Comparison of ENCODE assay signal across 15 cellular contexts in the genomic region with DNA sequence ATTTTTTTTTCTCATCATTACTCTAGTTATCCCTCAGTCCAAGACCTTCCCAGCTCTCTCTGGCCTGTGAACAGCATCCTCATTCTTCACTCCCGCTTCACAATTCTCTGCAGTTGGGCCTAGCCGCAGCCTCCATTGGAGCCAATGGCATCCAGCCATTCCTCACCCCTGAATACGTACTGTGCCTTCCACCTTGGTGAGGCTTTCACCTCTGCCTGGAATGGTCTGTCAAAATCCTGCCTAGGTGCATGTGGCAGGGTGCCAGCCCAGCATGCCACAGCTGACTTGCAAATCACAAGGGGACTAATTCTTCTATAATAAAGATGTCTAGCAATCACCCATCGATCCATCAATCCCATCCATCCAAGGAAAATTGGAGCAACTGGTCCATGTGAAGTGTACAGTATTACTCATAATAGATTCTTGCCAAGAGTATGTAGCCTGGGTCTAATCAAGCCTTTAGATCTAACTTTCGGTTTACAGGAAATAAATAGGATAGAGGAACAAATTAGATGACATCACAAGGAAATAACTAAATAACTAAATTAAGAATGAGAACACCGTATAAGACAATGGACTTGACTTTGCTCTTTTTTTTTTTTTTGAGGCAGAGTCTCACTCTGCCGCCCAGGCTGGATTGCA. TPM values are rescaled to one million over a fixed set of nuclear protein-coding genes. Genes with fewer than 3 reads are reported as not detected.
A peak's percentile ranks its signal among the peaks of the same experiment; 100 is the strongest.
DNase-seq lines count a peak whose midpoint lies in the region; ATAC-seq and TF ChIP-seq lines count a peak whose summit lies in the region.
"Had no signal": no experiment of that assay in that cellular context is flagged by ENCODE, and none has a peak within 500 bp of the region (broad histone marks: within the 10 kb centered on the region; RNA-seq: fewer than 3 reads in every experiment).

No MANE protein-coding gene starts in this region.

- TF ChIP-seq EP300 in upper lobe of left lung (IDR thresholded peaks at IDR 0.05), result peak in 1 of 4 donors; percentile 68

- H3K36me3 Mint-ChIP-seq in activated T-helper 17 cell treated with anti-CD3 and anti-CD28 coated beads, Interleukin-2, amount 50 U/mL, for 72 hours (ENCODE audit: low read depth), result no peaks in the 10 kb centered on the region
- H3K36me3 Mint-ChIP-seq in endodermal cell (ENCODE audit: low read depth), result no peaks in the 10 kb centered on the region

- H3K36me3 ChIP-seq in heart right ventricle, result no peaks in the 10 kb centered on the region
- H3K36me3 ChIP-seq in upper lobe of left lung, result no peaks in the 10 kb centered on the region
- H3K36me3 ChIP-seq in endodermal cell (ENCODE audit: control insufficient read depth, insufficient read depth, low read length), result no peaks in the 10 kb centered on the region
- H3K36me3 ChIP-seq: cardiac muscle cell, HAP-1, ovary had no signal

- intact Hi-C loops in heart right ventricle (cut with DNase I), result loop anchor here in 1 of 10 donors (5.0 kb wide), 1 partner anchor 35 kb away; no protein-coding TSS in a partner anchor
- intact Hi-C loops in right cardiac atrium (cut with DNase I), result no loop called here

- no peak for TF ChIP-seq CTCF in heart right ventricle (IDR thresholded peaks at IDR 0.05)
- TF ChIP-seq CTCF in foreskin keratinocyte (conservative IDR thresholded peaks at IDR 0.05), result no peak
- no peak for TF ChIP-seq CTCF in upper lobe of left lung (IDR thresholded peaks at IDR 0.05)
- TF ChIP-seq CTCF in endodermal cell (conservative IDR thresholded peaks at IDR 0.05), result no peak

- H3K4me3 ChIP-seq in heart right ventricle, result no peak overlapping the region
- no peak overlapping the region for H3K4me3 ChIP-seq in right cardiac atrium (ENCODE audit: low read length)
- H3K4me3 ChIP-seq in upper lobe of left lung, result no peak overlapping the region
- H3K4me3 ChIP-seq in endodermal cell (ENCODE audit: low read length), result no peak overlapping the region
- H3K4me3 ChIP-seq: cardiac muscle cell, HAP-1, ovary had no signal

- H3K4me3 Mint-ChIP-seq in activated T-helper 17 cell treated with anti-CD3 and anti-CD28 coated beads, Interleukin-2, amount 50 U/mL, for 72 hours, result no peak overlapping the region
- H3K4me3 Mint-ChIP-seq in endodermal cell, result no peak overlapping the region
- H3K4me3 Mint-ChIP-seq: activated CD4-positive, alpha-beta memory T cell treated with anti-CD3 and anti-CD28 coated beads, Interleukin-2, amount 10 ng/mL, durations not matched to agents 7 days and 5 days had no signal

- TF ChIP-seq POLR2A in upper lobe of left lung (IDR thresholded peaks at IDR 0.05), result no peak

- DNase-seq in heart right ventricle, result no peak
- DNase-seq in right cardiac atrium, result no peak
- DNase-seq in foreskin keratinocyte, result peak; percentile 38 to 68
- no peak for DNase-seq in upper lobe of left lung
- no peak for DNase-seq in COLO668 (lab: John Stamatoyannopoulos, UW; ENCODE audit: unreplicated experiment)
- no peak for DNase-seq in endodermal cell
- DNase-seq in stimulated activated CD4-positive, alpha-beta T cell treated with anti-CD3 and anti-CD28 coated beads, Interleukin-4, amount 100 ng/mL, for 24 hours, result no peak
- DNase-seq: activated CD4-positive, alpha-beta memory T cell treated with anti-CD3 and anti-CD28 coated beads, Interleukin-2, amount 10 ng/mL, durations not matched to agents 7 days and 5 days; NCI-H2171 treated with DMSO at 0.1 percent for 48 hours; ovary; T-helper 9 cell had no signal

- H3K27ac ChIP-seq in heart right ventricle, result peak overlapping the region in 9 of 10 donors; percentile 25 to 80 (median 46)
- H3K27ac ChIP-seq in right cardiac atrium (ENCODE audit: low read length), result no peak overlapping the region
- no peak overlapping the region for H3K27ac ChIP-seq in foreskin keratinocyte
- peak overlapping the region; percentile 32 to 66 (median 36) for H3K27ac ChIP-seq in upper lobe of left lung
- H3K27ac ChIP-seq in endodermal cell (ENCODE audit: low read depth, low read length), result no peak overlapping the region
- H3K27ac ChIP-seq: cardiac muscle cell, ovary had no signal

- 60 to 75% methylated on average over 7 of the region's 7 CpGs for WGBS in heart right ventricle, 2 donors
- WGBS in right cardiac atrium, result 65% methylated on average over 7 of the region's 7 CpGs
- 66 to 67% methylated on average over 7 of the region's 7 CpGs for whole genome bisulfite sequencing in upper lobe of left lung, 2 donors
- 90 to 97% methylated on average over 6 to 7 of the region's 7 CpGs for WGBS in endodermal cell (ENCODE audit: insufficient coverage in 1 of 2, insufficient read length in 1 of 2), 2 experiments

- H3K9me3 ChIP-seq in heart right ventricle, result no peaks in the 10 kb centered on the region
- no peaks in the 10 kb centered on the region for H3K9me3 ChIP-seq in right cardiac atrium (ENCODE audit: control insufficient read depth, low read length)
- no peaks in the 10 kb centered on the region for H3K9me3 ChIP-seq in upper lobe of left lung
- no peaks in the 10 kb centered on the region for H3K9me3 ChIP-seq in endodermal cell (ENCODE audit: control insufficient read depth, low read length)
- H3K9me3 ChIP-seq: HAP-1, ovary had no signal

- peak; percentile 41 to 73 (median 64) for ATAC-seq in heart right ventricle
- ATAC-seq in right cardiac atrium, result no peak
- ATAC-seq in activated T-helper 17 cell treated with anti-CD3 and anti-CD28 coated beads, Interleukin-2, amount 50 U/mL, for 72 hours (replicated peaks), result no peak
- ATAC-seq in foreskin keratinocyte, result peak; percentile 59
- ATAC-seq in upper lobe of left lung (ENCODE audit: low FRiP score in 2 of 2), result no peak

- H3K27me3 ChIP-seq in heart right ventricle (no peaks in the 10 kb centered on the region), right cardiac atrium (ENCODE audit: control insufficient read depth, insufficient read depth) (no peaks in the 10 kb centered on the region), foreskin keratinocyte (peaks cover 5% of the 10 kb centered on the region), upper lobe of left lung (no peaks in the 10 kb centered on the region), endodermal cell (ENCODE audit: control insufficient read depth, insufficient read depth, low read length, poor library complexity, severe bottlenecking) (no peaks in the 10 kb centered on the region)
- H3K27me3 ChIP-seq: cardiac muscle cell, ovary had no signal

- peaks cover 6% of the 10 kb centered on the region for H3K4me1 Mint-ChIP-seq in activated T-helper 17 cell treated with anti-CD3 and anti-CD28 coated beads, Interleukin-2, amount 50 U/mL, for 72 hours
- H3K4me1 Mint-ChIP-seq in endodermal cell, result no peaks in the 10 kb centered on the region
- H3K4me1 Mint-ChIP-seq: activated CD4-positive, alpha-beta memory T cell treated with anti-CD3 and anti-CD28 coated beads, Interleukin-2, amount 10 ng/mL, durations not matched to agents 7 days and 5 days had no signal

- H3K4me1 ChIP-seq in heart right ventricle, result peaks cover 0 to 33% (median 24%) of the 10 kb centered on the region in 9 donors
- no peaks in the 10 kb centered on the region for H3K4me1 ChIP-seq in right cardiac atrium (ENCODE audit: control insufficient read depth, insufficient read depth, low read length)
- no peaks in the 10 kb centered on the region for H3K4me1 ChIP-seq in foreskin keratinocyte
- H3K4me1 ChIP-seq in upper lobe of left lung, result peaks cover 15 to 21% (median 17%) of the 10 kb centered on the region in 4 donors
- H3K4me1 ChIP-seq in endodermal cell (ENCODE audit: control insufficient read depth, insufficient read depth, low read length), result peaks cover under 1% of the 10 kb centered on the region
- H3K4me1 ChIP-seq: HAP-1 had no signal

- H3K9me3 Mint-ChIP-seq in activated T-helper 17 cell treated with anti-CD3 and anti-CD28 coated beads, Interleukin-2, amount 50 U/mL, for 72 hours, result no peaks in the 10 kb centered on the region
- H3K9me3 Mint-ChIP-seq in endodermal cell, result no peaks in the 10 kb centered on the region
- H3K9me3 Mint-ChIP-seq: activated CD4-positive, alpha-beta memory T cell treated with anti-CD3 and anti-CD28 coated beads, Interleukin-2, amount 10 ng/mL, durations not matched to agents 7 days and 5 days had no signal

- peak overlapping the region; percentile 84 for H3K27ac Mint-ChIP-seq in activated T-helper 17 cell treated with anti-CD3 and anti-CD28 coated beads, Interleukin-2, amount 50 U/mL, for 72 hours
- no peak overlapping the region for H3K27ac Mint-ChIP-seq in endodermal cell
- H3K27ac Mint-ChIP-seq: activated CD4-positive, alpha-beta memory T cell treated with anti-CD3 and anti-CD28 coated beads, Interleukin-2, amount 10 ng/mL, durations not matched to agents 7 days and 5 days had no signal

- H3K27me3 Mint-ChIP-seq in activated T-helper 17 cell treated with anti-CD3 and anti-CD28 coated beads, Interleukin-2, amount 50 U/mL, for 72 hours, result peaks cover 25% of the 10 kb centered on the region
- H3K27me3 Mint-ChIP-seq in endodermal cell (ENCODE audit: insufficient read depth), result peaks cover 3% of the 10 kb centered on the region

- no peak overlapping the region for H3K9ac ChIP-seq in endodermal cell (ENCODE audit: extremely low read depth, low read length, poor library complexity, severe bottlenecking)

RNA-seq across cellular contexts. Expression of a gene that starts 5.1 kb away (rescaled TPM):
- total RNA-seq in heart right ventricle, result 10 to 100 TPM in 9 of 10 donors, 1 to 10 TPM in 1; 7.8 to 46.3 (median 14.5) TPM
- 10 to 100 TPM; 15.1 to 19.0 TPM for polyA plus RNA-seq in heart right ventricle
- 10 to 100 TPM in 2 of 4 donors, 1 to 10 TPM in 2; 8.2 to 14.2 (median 10.5) TPM for total RNA-seq in right cardiac atrium
- 22.9 TPM for polyA plus RNA-seq in right cardiac atrium
- total RNA-seq in activated T-helper 17 cell treated with anti-CD3 and anti-CD28 coated beads, Interleukin-2, amount 50 U/mL, for 72 hours, result not detected
- total RNA-seq in foreskin keratinocyte, result 0.54 and 0.74 TPM in 2 replicates
- polyA plus RNA-seq in foreskin keratinocyte, result 0.65 and 0.80 TPM in 2 replicates
- total RNA-seq in upper lobe of left lung, result 100 to 1,000 TPM in 1 of 6 donors, 10 to 100 TPM in 4, 1 to 10 TPM in 1; 6.3 to 106 (median 31.7) TPM
- total RNA-seq in endodermal cell, result 1 to 10 TPM in 1 of 2 donors, under 1 TPM in 1; 0.18 to 1.0 TPM
- polyA plus RNA-seq in endodermal cell (2013, experiment 1 of 2), result 5.5 TPM
- 6.3 TPM for polyA plus RNA-seq in endodermal cell (2013, experiment 2 of 2)
- total RNA-seq: activated CD4-positive, alpha-beta memory T cell treated with anti-CD3 and anti-CD28 coated beads, Interleukin-2, amount 10 ng/mL, durations not matched to agents 7 days and 5 days had no signal

RNA-seq across cellular contexts. Expression of a gene that starts 8.6 kb away (rescaled TPM):
- total RNA-seq in heart right ventricle (under 1 TPM in 1 of 10 donors, not detected in 9; 0.60 TPM), right cardiac atrium (under 1 TPM in 1 of 4 donors, not detected in 3; 0.11 TPM), foreskin keratinocyte (not detected in 2 replicates), upper lobe of left lung (1 to 10 TPM in 1 of 6 donors, under 1 TPM in 3, not detected in 2; 0.39 to 4.7 (median 0.71) TPM), endodermal cell (not detected)
- polyA plus RNA-seq in heart right ventricle (under 1 TPM in 1 of 2 donors, not detected in 1; 0.07 TPM), right cardiac atrium (not detected), foreskin keratinocyte (not detected in 2 replicates)
- total RNA-seq in activated T-helper 17 cell treated with anti-CD3 and anti-CD28 coated beads, Interleukin-2, amount 50 U/mL, for 72 hours, result 10 to 100 TPM in 1 of 2 donors, 1 to 10 TPM in 1; 1.1 to 11.5 TPM
- not detected for polyA plus RNA-seq in endodermal cell (2013, experiment 1 of 2)
- polyA plus RNA-seq in endodermal cell (2013, experiment 2 of 2), result not detected
- total RNA-seq: urinary bladder had no signal

RNA-seq across cellular contexts. Expression of a gene that starts 37.3 kb away (rescaled TPM):
- total RNA-seq in heart right ventricle (1 to 10 TPM in 1 of 10 donors, not detected in 9; 1.0 TPM), right cardiac atrium (not detected), foreskin keratinocyte (not detected in 2 replicates), upper lobe of left lung (10 to 100 TPM in 1 of 6 donors, 1 to 10 TPM in 2, not detected in 3; 2.8 to 24.2 (median 5.8) TPM), endodermal cell (not detected)
- polyA plus RNA-seq in heart right ventricle (under 1 TPM in 1 of 2 donors, not detected in 1; 0.35 TPM), right cardiac atrium (not detected), foreskin keratinocyte (not detected in 2 replicates)
- total RNA-seq in activated T-helper 17 cell treated with anti-CD3 and anti-CD28 coated beads, Interleukin-2, amount 50 U/mL, for 72 hours, result 1 to 10 TPM in 1 of 2 donors, under 1 TPM in 1; 0.65 to 7.8 TPM
- not detected for polyA plus RNA-seq in endodermal cell (2013, experiment 1 of 2)
- polyA plus RNA-seq in endodermal cell (2013, experiment 2 of 2), result not detected
- total RNA-seq: activated CD4-positive, alpha-beta memory T cell treated with anti-CD3 and anti-CD28 coated beads, Interleukin-2, amount 10 ng/mL, durations not matched to agents 7 days and 5 days; cardiac muscle cell; ovary; urinary bladder had no signal
- polyA plus RNA-seq: cardiac muscle cell, ovary, urinary bladder had no signal

Comparison
In these comparisons a context has a peak if more than half of its experiments do, and no peak if none do; other contexts are left out.
1. ATAC-seq: peak in heart right ventricle (8 of 8) and foreskin keratinocyte (single experiment); none in right cardiac atrium (0 of 2), activated T-helper 17 cell treated with anti-CD3 and anti-CD28 coated beads, Interleukin-2, amount 50 U/mL, for 72 hours (single experiment) and upper lobe of left lung (0 of 2).
2. H3K27ac ChIP-seq: peak in heart right ventricle (9 of 10) and upper lobe of left lung (4 of 4); none in right cardiac atrium (single experiment), foreskin keratinocyte (single experiment) and endodermal cell (single experiment).
3. DNase-seq: peak in foreskin keratinocyte (2 of 2); none in heart right ventricle (0 of 2), right cardiac atrium (0 of 3), upper lobe of left lung (0 of 2), COLO668 (single experiment), endodermal cell (single experiment) and stimulated activated CD4-positive, alpha-beta T cell treated with anti-CD3 and anti-CD28 coated beads, Interleukin-4, amount 100 ng/mL, for 24 hours (single experiment).